10 cellular contexts compared by ENCODE assay signal in the genomic region with DNA sequence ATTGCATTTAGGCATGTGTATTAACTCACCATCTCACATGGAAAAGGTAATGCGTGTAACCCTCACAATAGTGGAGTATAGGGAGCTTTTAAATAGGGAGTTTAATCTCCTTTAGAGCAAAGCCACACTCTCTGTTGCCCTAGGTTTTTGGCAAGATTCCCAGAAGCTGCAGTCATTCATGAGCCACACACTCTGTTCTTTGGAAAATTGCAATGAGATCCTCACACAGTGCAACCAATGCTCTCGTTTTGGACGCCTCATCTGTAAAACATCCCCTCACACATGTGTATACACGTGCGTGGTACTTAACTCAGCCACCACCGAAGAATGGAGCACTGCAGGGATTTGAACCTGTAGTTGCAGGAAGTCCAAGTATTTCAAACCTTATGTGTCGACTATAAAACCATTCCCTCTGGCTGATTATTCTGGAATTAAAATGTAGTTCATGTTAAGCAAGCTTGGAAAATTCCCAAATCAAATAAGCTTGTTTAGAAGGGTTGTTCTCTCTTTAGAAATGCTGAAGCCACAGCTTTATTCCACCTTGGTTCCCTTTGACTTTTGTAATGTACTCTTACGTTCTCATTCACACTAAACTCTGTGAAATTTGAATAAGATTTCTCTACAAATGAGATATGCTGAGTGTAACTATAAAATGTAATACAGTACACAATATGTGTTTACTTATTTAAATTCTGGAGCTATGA.
DNase-seq lines count a peak whose midpoint lies in the region; TF ChIP-seq lines count a peak whose summit lies in the region.
"Had no signal": no experiment of that assay in that cellular context is flagged by ENCODE, and none has a peak within 500 bp of the region (broad histone marks: within the 10 kb centered on the region; RNA-seq: fewer than 3 reads in every experiment).

No MANE protein-coding gene starts in this region.

- H3K27ac Mint-ChIP-seq in glutamatergic neuron (ENCODE audit: unreplicated experiment): no peak overlapping the region
- no peak overlapping the region for H3K27ac Mint-ChIP-seq in activated T-cell treated with anti-CD3 and anti-CD28 coated beads, Interleukin-2, amount 50 U/mL, for 24 hours
- H3K27ac Mint-ChIP-seq: activated naive CD8-positive, alpha-beta T cell treated with anti-CD3 and anti-CD28 coated beads, Interleukin-2, amount 10 ng/mL, durations not matched to agents 7 days and 5 days; mesothelial cell of epicardium had no signal

- intact Hi-C loops in left ventricle myocardium inferior (cut with micrococcal nuclease): no loop called here

- no peaks in the 10 kb centered on the region for H3K36me3 ChIP-seq in cardiac muscle cell
- H3K36me3 ChIP-seq in left ventricle myocardium inferior: no peaks in the 10 kb centered on the region

- DNase-seq in cardiac muscle cell (ENCODE audit: low read depth in 1 of 2, low spot score in 1 of 2) (peak; percentile 66 to 86), left ventricle myocardium inferior (no peak), NCI-H748 treated with DMSO at 0.1 percent for 48 hours (lab: John Stamatoyannopoulos, UW) (peak; percentile 98), epithelial cell of proximal tubule (ENCODE audit: low read depth) (peak; percentile 61), superior temporal gyrus (ENCODE audit: extremely low spot score) (peak; percentile 74), glutamatergic neuron (no peak), SIG-M5 treated with dmso at 0.1 percent for 504 hours (lab: John Stamatoyannopoulos, UW; ENCODE audit: unreplicated experiment) (no peak)
- DNase-seq in activated T-cell treated with anti-CD3 and anti-CD28 coated beads, Interleukin-2, amount 50 U/mL, for 24 hours: no peak
- DNase-seq: activated naive CD8-positive, alpha-beta T cell treated with anti-CD3 and anti-CD28 coated beads, Interleukin-2, amount 10 ng/mL, durations not matched to agents 7 days and 5 days had no signal

- H3K4me1 Mint-ChIP-seq in glutamatergic neuron (ENCODE audit: low read depth, unreplicated experiment): peaks cover 2% of the 10 kb centered on the region
- no peaks in the 10 kb centered on the region for H3K4me1 Mint-ChIP-seq in activated T-cell treated with anti-CD3 and anti-CD28 coated beads, Interleukin-2, amount 50 U/mL, for 24 hours (ENCODE audit: low read depth)
- H3K4me1 Mint-ChIP-seq: activated naive CD8-positive, alpha-beta T cell treated with anti-CD3 and anti-CD28 coated beads, Interleukin-2, amount 10 ng/mL, durations not matched to agents 7 days and 5 days had no signal

- no peaks in the 10 kb centered on the region for H3K4me1 ChIP-seq in cardiac muscle cell (ENCODE audit: low read depth)
- H3K4me1 ChIP-seq in left ventricle myocardium inferior: no peaks in the 10 kb centered on the region

- H3K4me3 Mint-ChIP-seq in glutamatergic neuron (ENCODE audit: unreplicated experiment): no peak overlapping the region
- H3K4me3 Mint-ChIP-seq in activated T-cell treated with anti-CD3 and anti-CD28 coated beads, Interleukin-2, amount 50 U/mL, for 24 hours: no peak overlapping the region
- H3K4me3 Mint-ChIP-seq: activated naive CD8-positive, alpha-beta T cell treated with anti-CD3 and anti-CD28 coated beads, Interleukin-2, amount 10 ng/mL, durations not matched to agents 7 days and 5 days; mesothelial cell of epicardium had no signal

- H3K27me3 Mint-ChIP-seq in glutamatergic neuron (ENCODE audit: unreplicated experiment): no peaks in the 10 kb centered on the region
- H3K27me3 Mint-ChIP-seq in activated T-cell treated with anti-CD3 and anti-CD28 coated beads, Interleukin-2, amount 50 U/mL, for 24 hours: no peaks in the 10 kb centered on the region
- H3K27me3 Mint-ChIP-seq: activated naive CD8-positive, alpha-beta T cell treated with anti-CD3 and anti-CD28 coated beads, Interleukin-2, amount 10 ng/mL, durations not matched to agents 7 days and 5 days had no signal

- no peak for TF ChIP-seq CTCF in cardiac muscle cell (IDR thresholded peaks at IDR 0.05; ENCODE audit: low read depth, low read length)
- TF ChIP-seq CTCF in left ventricle myocardium inferior (IDR thresholded peaks at IDR 0.05; ENCODE audit: borderline replicate concordance): no peak
- no peak for TF ChIP-seq CTCF in epithelial cell of proximal tubule (conservative IDR thresholded peaks at IDR 0.05; ENCODE audit: low read depth, low read length)
- TF ChIP-seq CTCF in glutamatergic neuron (IDR thresholded peaks at IDR 0.05; ENCODE audit: partially characterized antibody, unreplicated experiment): no peak

- H3K9me3 Mint-ChIP-seq in glutamatergic neuron (ENCODE audit: unreplicated experiment): no peaks in the 10 kb centered on the region
- no peaks in the 10 kb centered on the region for H3K9me3 Mint-ChIP-seq in activated T-cell treated with anti-CD3 and anti-CD28 coated beads, Interleukin-2, amount 50 U/mL, for 24 hours
- H3K9me3 Mint-ChIP-seq: activated naive CD8-positive, alpha-beta T cell treated with anti-CD3 and anti-CD28 coated beads, Interleukin-2, amount 10 ng/mL, durations not matched to agents 7 days and 5 days; mesothelial cell of epicardium had no signal

- H3K9me3 ChIP-seq in cardiac muscle cell (ENCODE audit: low read depth) (no peaks in the 10 kb centered on the region), left ventricle myocardium inferior (replicated peaks) (no peaks in the 10 kb centered on the region)

- H3K36me3 Mint-ChIP-seq in glutamatergic neuron (ENCODE audit: unreplicated experiment): no peaks in the 10 kb centered on the region
- no peaks in the 10 kb centered on the region for H3K36me3 Mint-ChIP-seq in activated T-cell treated with anti-CD3 and anti-CD28 coated beads, Interleukin-2, amount 50 U/mL, for 24 hours (ENCODE audit: low read depth)
- H3K36me3 Mint-ChIP-seq: activated naive CD8-positive, alpha-beta T cell treated with anti-CD3 and anti-CD28 coated beads, Interleukin-2, amount 10 ng/mL, durations not matched to agents 7 days and 5 days; mesothelial cell of epicardium had no signal

- H3K4me3 ChIP-seq in cardiac muscle cell (no peak overlapping the region), left ventricle myocardium inferior (no peak overlapping the region), epithelial cell of proximal tubule (ENCODE audit: low read depth, low read length) (no peak overlapping the region)

- H3K27me3 ChIP-seq in cardiac muscle cell (no peaks in the 10 kb centered on the region), left ventricle myocardium inferior (ENCODE audit: low read depth) (peaks cover 2% of the 10 kb centered on the region)

- H3K27ac ChIP-seq in cardiac muscle cell: no peak overlapping the region
- no peak overlapping the region for H3K27ac ChIP-seq in left ventricle myocardium inferior (replicated peaks)

Comparison
In these comparisons a context has a peak if more than half of its experiments do, and no peak if none do; other contexts are left out.
1. DNase-seq: peak in cardiac muscle cell (2 of 2), NCI-H748 treated with DMSO at 0.1 percent for 48 hours (single experiment), epithelial cell of proximal tubule (single experiment) and superior temporal gyrus (single experiment); none in left ventricle myocardium inferior (single experiment), glutamatergic neuron (single experiment), SIG-M5 treated with dmso at 0.1 percent for 504 hours (single experiment) and activated T-cell treated with anti-CD3 and anti-CD28 coated beads, Interleukin-2, amount 50 U/mL, for 24 hours (single experiment).